In genomic region chr5:167720201-167720600, GRCh38 we compare ENCODE assay signal across 18 cellular contexts.
"Had no signal": no experiment of that assay in that cellular context is flagged by ENCODE, and none has a peak within 500 bp of the region (broad histone marks: within the 10 kb centered on the region; RNA-seq: fewer than 3 reads in every experiment).

No MANE protein-coding gene starts in this region.

- DNase-seq: activated B cell treated with CpG ODN at 0.5 μM for 24 hours; activated CD4-positive, alpha-beta T cell treated with anti-CD3 and anti-CD28 coated beads, Interleukin-2, amount 10 ng/mL, durations not matched to agents 24 days and 14 days; activated CD8-positive, alpha-beta memory T cell treated with anti-CD3 and anti-CD28 coated beads, Interleukin-2, amount 50 U/mL, for 4 hours; activated CD8-positive, alpha-beta T cell treated with anti-CD3 and anti-CD28 coated beads, Interleukin-2, amount 10 ng/mL, durations not matched to agents 7 days and 5 days; activated gamma-delta T cell treated with Interleukin-2 at 50 U/mL for 16 hours; activated naive CD8-positive, alpha-beta T cell treated with anti-CD3 and anti-CD28 coated beads for 36 hours; activated T-cell treated with anti-CD3 and anti-CD28 coated beads, Interleukin-2, amount 50 U/mL, for 72 hours; aorta; effector CD8-positive, alpha-beta T cell; kidney; left lung; mucosa of descending colon; naive thymus-derived CD8-positive, alpha-beta T cell; small intestine; stimulated activated naive CD8-positive, alpha-beta T cell treated with anti-CD3 and anti-CD28 coated beads, Interleukin-15, Interleukin-2, amounts not matched to agents 100 U/mL and 50 U/mL, for 24 hours; SW 1271; trophoblast cell had no signal

- H3K79me2 ChIP-seq: parathyroid adenoma had no signal

- H3K36me3 ChIP-seq: left lung had no signal

- H3K4me1 ChIP-seq: left lung, parathyroid adenoma had no signal

- H3K4me3 ChIP-seq: left lung, mucosa of descending colon had no signal

- H3K9me3 ChIP-seq: left lung, mucosa of descending colon had no signal

- H3K27ac ChIP-seq: left lung, parathyroid adenoma had no signal

- H2AFZ ChIP-seq: parathyroid adenoma had no signal
